ENCODE assay signal across 29 cellular contexts in genomic region chr2:89842180-89842908, GRCh38.
DNase-seq lines count a peak whose midpoint lies in the region; ATAC-seq and TF ChIP-seq lines count a peak whose summit lies in the region.
"Had no signal": no experiment of that assay in that cellular context is flagged by ENCODE, and none has a peak within 500 bp of the region (broad histone marks: within the 10 kb centered on the region; RNA-seq: fewer than 3 reads in every experiment).

No MANE protein-coding gene starts in this region.

- no peaks in the 10 kb centered on the region for H3K27me3 ChIP-seq in DND-41 (ENCODE audit: insufficient read depth, low read length, poor library complexity)
- no peaks in the 10 kb centered on the region; the same call in 1 of the 2 replicates for H3K27me3 ChIP-seq in Panc1 (ENCODE audit: control insufficient read depth, insufficient read depth, low read length)
- no peaks in the 10 kb centered on the region for H3K27me3 ChIP-seq in lower lobe of right lung (ENCODE audit: low read depth)
- H3K27me3 ChIP-seq: adrenal gland, esophagus squamous epithelium, Peyer's patch, SJSA1, uterus had no signal

- H3K36me3 ChIP-seq in DND-41 (ENCODE audit: insufficient read depth, low read length), result no peaks in the 10 kb centered on the region
- no peaks in the 10 kb centered on the region for H3K36me3 ChIP-seq in Panc1 (ENCODE audit: control insufficient read depth, insufficient read depth, low read length)
- no peaks in the 10 kb centered on the region for H3K36me3 ChIP-seq in lower lobe of right lung
- H3K36me3 ChIP-seq: adrenal gland, esophagus squamous epithelium, left lung, neutrophil, Peyer's patch, sigmoid colon, SJSA1, uterus had no signal

- ATAC-seq in DND-41 (ENCODE audit: insufficient read depth, low read depth) (peak; percentile 39; the same call in 1 of the 3 replicates), Panc1 (peak; percentile 42; the same call in 1 of the 2 replicates), lower lobe of right lung (no peak), HG03520 (IDR thresholded peaks at IDR 0.05; ENCODE audit: unreplicated experiment) (no peak), HG03439 (IDR thresholded peaks at IDR 0.05; ENCODE audit: unreplicated experiment) (no peak)
- ATAC-seq: activated T-cell treated with anti-CD3 and anti-CD28 coated beads, Interleukin-2, amount 50 U/mL, for 72 hours; left lung; WTC11 had no signal

- no peak overlapping the region for H2AFZ ChIP-seq in DND-41 (ENCODE audit: low read depth, low read length)

- H3K9ac ChIP-seq in DND-41 (ENCODE audit: low read depth, low read length), result no peak overlapping the region

- no peak overlapping the region for H3K4me2 ChIP-seq in DND-41 (ENCODE audit: insufficient read depth, low read length)

- DNase-seq in DND-41, result peak; percentile 15
- peak; percentile 0 for DNase-seq in GM13976 (ENCODE audit: low spot score)
- no peak for DNase-seq in Panc1 (ENCODE audit: low read depth, low spot score)
- peak; percentile 34 for DNase-seq in lower lobe of right lung
- DNase-seq in NCI-H446 (lab: John Stamatoyannopoulos, UW), result no peak
- DNase-seq in coronary artery (ENCODE audit: low spot score), result no peak
- DNase-seq: activated naive CD4-positive, alpha-beta T cell treated with Interleukin-2 at 50 U/mL for 16 hours; activated T-cell treated with anti-CD3 and anti-CD28 coated beads, Interleukin-2, amount 50 U/mL, for 72 hours; adrenal gland; cortex of kidney; EL; esophagus squamous epithelium; GOT3; HFFc6; hypothalamus; left lung; NCI-H1092; NCI-H187 treated with DMSO at 0.1 percent for 48 hours; NCI-H2171 treated with DMSO at 0.1 percent for 48 hours; NCI-H524; sigmoid colon; stimulated activated CD4-positive, alpha-beta T cell treated with anti-CD3 and anti-CD28 coated beads, Interleukin-4, amount 100 ng/mL, for 4 hours; uterus had no signal

- no peaks in the 10 kb centered on the region for H3K79me2 ChIP-seq in DND-41 (ENCODE audit: insufficient read depth, low read length)

- no peaks in the 10 kb centered on the region for H4K20me1 ChIP-seq in DND-41 (ENCODE audit: insufficient read depth, low read length)

- BruUV-seq in Panc1 (replicated peaks; lab: Mats Ljungman, UMichigan), result no TSS peak

- H3K9me3 ChIP-seq in DND-41 (ENCODE audit: insufficient read depth, low read length, severe bottlenecking) (no peaks in the 10 kb centered on the region), Panc1 (ENCODE audit: control insufficient read depth, insufficient read depth, low read depth, low read length) (no peaks in the 10 kb centered on the region), lower lobe of right lung (no peaks in the 10 kb centered on the region)
- H3K9me3 ChIP-seq: left lung, neutrophil, SJSA1 had no signal

- intact Hi-C loops in Panc1 (cut with micrococcal nuclease; ENCODE audit: unreplicated experiment), result no loop called here
- intact Hi-C loops in lower lobe of right lung (cut with DNase I), result no loop called here

- in situ Hi-C loops in GM13976 (cut with MboI; ENCODE audit: low sequenced_read_pairs, unreplicated experiment) (loop anchor here (10.0 kb wide), 1 partner anchor 938 kb away; no protein-coding TSS in a partner anchor), Panc1 (cut with HindIII; ENCODE audit: low pct_unique_long_range_greater_than_20kb, low sequenced_read_pairs) (no loop called here)

- H3K4me1 ChIP-seq in DND-41 (ENCODE audit: insufficient read depth, low read length) (no peaks in the 10 kb centered on the region), Panc1 (ENCODE audit: control insufficient read depth, insufficient read depth, low read length) (no peaks in the 10 kb centered on the region), lower lobe of right lung (no peaks in the 10 kb centered on the region)
- H3K4me1 ChIP-seq: adrenal gland, esophagus squamous epithelium, left lung, Peyer's patch, sigmoid colon, SJSA1, uterus had no signal

- POLR2A ChIA-PET in Panc1 (lab: Charles Lee), result no interaction called here

- no peak overlapping the region for H3K4me3 ChIP-seq in DND-41 (ENCODE audit: low read depth in 1 of 2, low read length in 2 of 2)
- H3K4me3 ChIP-seq in Panc1 (ENCODE audit: low read depth in 2 of 2, low read length in 2 of 2), result no peak overlapping the region
- H3K4me3 ChIP-seq in lower lobe of right lung, result no peak overlapping the region
- no peak overlapping the region for H3K4me3 ChIP-seq in coronary artery
- H3K4me3 ChIP-seq: adrenal gland, esophagus squamous epithelium, left lung, Peyer's patch, sigmoid colon, SJSA1, uterus had no signal

- H3K27ac ChIP-seq in DND-41 (ENCODE audit: low read length) (no peak overlapping the region), Panc1 (ENCODE audit: low read length) (no peak overlapping the region), lower lobe of right lung (no peak overlapping the region), coronary artery (no peak overlapping the region)
- H3K27ac ChIP-seq: adrenal gland, esophagus squamous epithelium, left lung, neutrophil, Peyer's patch, sigmoid colon, SJSA1, uterus had no signal

- TF ChIP-seq CTCF in DND-41 (IDR thresholded peaks at IDR 0.05; ENCODE audit: borderline replicate concordance, extremely low read depth, low read length, poor library complexity, severe bottlenecking) (no peak), GM13976 (IDR thresholded peaks at IDR 0.05; ENCODE audit: borderline replicate concordance, control extremely low read depth, extremely low read depth, insufficient read depth, missing control alignments) (no peak), Panc1 (IDR thresholded peaks at IDR 0.05) (no peak), lower lobe of right lung (IDR thresholded peaks at IDR 0.05) (no peak), coronary artery (IDR thresholded peaks at IDR 0.05) (no peak)

- CTCF ChIA-PET in Panc1 (lab: Charles Lee), result no interaction called here

Comparison
In these comparisons a context has a peak if more than half of its experiments do, and no peak if none do; other contexts are left out.
1. ATAC-seq: peak in DND-41 (single experiment) and Panc1 (single experiment); none in lower lobe of right lung (0 of 2), HG03520 (single experiment) and HG03439 (single experiment).
2. DNase-seq: peak in DND-41 (single experiment), GM13976 (single experiment) and lower lobe of right lung (single experiment); none in Panc1 (single experiment), NCI-H446 (0 of 2) and coronary artery (single experiment).